Comparison of ENCODE assay signal across 37 cellular contexts in genomic region chr10:89403043-89403442, GRCh38. TPM values are rescaled to one million over a fixed set of nuclear protein-coding genes. Genes with fewer than 3 reads are reported as not detected.
"Had no signal": no experiment of that assay in that cellular context is flagged by ENCODE, and none has a peak within 500 bp of the region (broad histone marks: within the 10 kb centered on the region; RNA-seq: fewer than 3 reads in every experiment).

No MANE protein-coding gene starts in this region.

- H3K27me3 Mint-ChIP-seq: activated B cell treated with CpG ODN at 0.5 μM for 24 hours; activated CD4-positive, alpha-beta memory T cell treated with anti-CD3 and anti-CD28 coated beads for 36 hours; activated CD4-positive, alpha-beta T cell treated with anti-CD3 and anti-CD28 coated beads, Interleukin-2, amount 10 ng/mL, durations not matched to agents 24 days and 14 days; activated naive CD8-positive, alpha-beta T cell treated with anti-CD3 and anti-CD28 coated beads, Interleukin-2, amount 10 ng/mL, durations not matched to agents 7 days and 5 days; activated T-helper 17 cell treated with anti-CD3 and anti-CD28 coated beads, Interleukin-2, amount 50 U/mL, for 72 hours; central memory CD8-positive, alpha-beta T cell had no signal

- H3K9me3 Mint-ChIP-seq: activated B cell treated with CpG ODN at 0.5 μM for 24 hours; activated naive CD4-positive, alpha-beta T cell treated with anti-CD3 and anti-CD28 coated beads, Interleukin-2, amount 50 U/mL, for 72 hours; activated T-cell treated with anti-CD3 and anti-CD28 coated beads, Interleukin-2, amount 50 U/mL, for 4 hours; activated T-helper 17 cell treated with anti-CD3 and anti-CD28 coated beads, Interleukin-2, amount 50 U/mL, for 72 hours; central memory CD8-positive, alpha-beta T cell; T-helper 1 cell treated with Interleukin-12 subunit alpha and Interleukin-12 subunit beta and Interleukin-4 antibody, amounts not matched to agents 30 μg/mL and 1 μg/mL, for 36 hours; T-helper 2 cell treated with Interferon-gamma antibody and Interleukin-4, amounts not matched to agents 5 μg/mL and 100 μg/mL, for 36 hours had no signal

- H3K4me3 Mint-ChIP-seq: activated B cell treated with CpG ODN at 0.5 μM for 24 hours; activated CD4-positive, alpha-beta memory T cell treated with anti-CD3 and anti-CD28 coated beads for 36 hours; activated CD4-positive, alpha-beta T cell treated with anti-CD3 and anti-CD28 coated beads, Interleukin-2, amount 10 ng/mL, durations not matched to agents 24 days and 14 days; activated naive CD4-positive, alpha-beta T cell treated with anti-CD3 and anti-CD28 coated beads for 36 hours; activated naive CD8-positive, alpha-beta T cell treated with anti-CD3 and anti-CD28 coated beads, Interleukin-2, amount 10 ng/mL, durations not matched to agents 7 days and 5 days; activated T-cell treated with anti-CD3 and anti-CD28 coated beads, Interleukin-2, amount 50 U/mL, for 4 hours; activated T-cell treated with anti-CD3 and anti-CD28 coated beads, Interleukin-2, amount 50 U/mL, for 72 hours; activated T-helper 1 cell treated with anti-CD3 and anti-CD28 coated beads, Interleukin-12 subunit alpha, Interleukin-12 subunit beta, Interleukin-2, Interleukin-4 antibody, amounts not matched to agents 30 ng/mL and 10 ng/mL and 1 ng/mL, durations not matched to agents 14 hours and 24 hours and 36 hours; activated T-helper 17 cell treated with anti-CD3 and anti-CD28 coated beads, Interleukin-2, amount 50 U/mL, for 72 hours; brain; central memory CD8-positive, alpha-beta T cell; T-helper 1 cell treated with Interleukin-12 subunit alpha and Interleukin-12 subunit beta and Interleukin-4 antibody, amounts not matched to agents 30 μg/mL and 1 μg/mL, for 36 hours; T-helper 2 cell treated with Interferon-gamma antibody and Interleukin-4, amounts not matched to agents 5 μg/mL and 100 μg/mL, for 36 hours had no signal

- H3K4me1 Mint-ChIP-seq: activated B cell treated with CpG ODN at 0.5 μM for 24 hours; activated T-helper 17 cell treated with anti-CD3 and anti-CD28 coated beads, Interleukin-2, amount 50 U/mL, for 72 hours had no signal

- H3K27ac Mint-ChIP-seq: activated B cell treated with CpG ODN at 0.5 μM for 24 hours; activated CD4-positive, alpha-beta memory T cell treated with anti-CD3 and anti-CD28 coated beads for 36 hours; activated CD4-positive, alpha-beta T cell treated with anti-CD3 and anti-CD28 coated beads, Interleukin-2, amount 10 ng/mL, durations not matched to agents 24 days and 14 days; activated naive CD4-positive, alpha-beta T cell treated with anti-CD3 and anti-CD28 coated beads for 36 hours; activated naive CD4-positive, alpha-beta T cell treated with anti-CD3 and anti-CD28 coated beads, Interleukin-2, amount 50 U/mL, for 72 hours; activated T-cell treated with anti-CD3 and anti-CD28 coated beads, Interleukin-2, amount 50 U/mL, for 72 hours; activated T-helper 1 cell treated with anti-CD3 and anti-CD28 coated beads, Interleukin-12 subunit alpha, Interleukin-12 subunit beta, Interleukin-2, Interleukin-4 antibody, amounts not matched to agents 30 ng/mL and 10 ng/mL and 1 ng/mL, durations not matched to agents 14 hours and 24 hours and 36 hours; activated T-helper 17 cell treated with anti-CD3 and anti-CD28 coated beads, Interleukin-2, amount 50 U/mL, for 72 hours; T-helper 1 cell treated with Interleukin-12 subunit alpha and Interleukin-12 subunit beta and Interleukin-4 antibody, amounts not matched to agents 30 μg/mL and 1 μg/mL, for 36 hours; T-helper 2 cell treated with Interferon-gamma antibody and Interleukin-4, amounts not matched to agents 5 μg/mL and 100 μg/mL, for 36 hours had no signal

- H3K36me3 Mint-ChIP-seq: activated CD4-positive, alpha-beta memory T cell treated with anti-CD3 and anti-CD28 coated beads for 36 hours had no signal

- DNase-seq: activated B cell treated with CpG ODN at 0.5 μM for 24 hours; activated CD4-positive, alpha-beta memory T cell treated with anti-CD3 and anti-CD28 coated beads for 36 hours; activated CD4-positive, alpha-beta T cell treated with anti-CD3 and anti-CD28 coated beads for 4 hours; activated CD4-positive, alpha-beta T cell treated with anti-CD3 and anti-CD28 coated beads, Interleukin-2, amount 10 ng/mL, durations not matched to agents 24 days and 14 days; activated CD4-positive, alpha-beta T cell treated with anti-CD3 and anti-CD28 coated beads, Interleukin-2, amount 50 U/mL, for 1 hour; activated CD4-positive, alpha-beta T cell treated with anti-CD3 and anti-CD28 coated beads, Interleukin-2, amount 50 U/mL, for 4 hours; activated CD4-positive, CD25-positive, alpha-beta regulatory T cell treated with anti-CD3 and anti-CD28 coated beads, Interleukin-2, amount 50 U/mL, for 72 hours; activated CD8-positive, alpha-beta memory T cell treated with anti-CD3 and anti-CD28 coated beads, Interleukin-2, amount 50 U/mL, for 4 hours; activated effector memory CD4-positive, alpha-beta T cell treated with anti-CD3 and anti-CD28 coated beads, Interleukin-2, amount 50 U/mL, for 16 hours; activated gamma-delta T cell treated with Interleukin-2 at 50 U/mL for 16 hours; activated naive CD4-positive, alpha-beta T cell; activated naive CD4-positive, alpha-beta T cell treated with anti-CD3 and anti-CD28 coated beads for 36 hours; activated naive CD4-positive, alpha-beta T cell treated with anti-CD3 and anti-CD28 coated beads, Interleukin-2, amount 50 U/mL, for 16 hours; activated naive CD8-positive, alpha-beta T cell treated with anti-CD3 and anti-CD28 coated beads, Interleukin-2, amount 10 ng/mL, durations not matched to agents 7 days and 5 days; activated T-cell treated with anti-CD3 and anti-CD28 coated beads for 4 hours; activated T-cell treated with anti-CD3 and anti-CD28 coated beads, Interleukin-2, amount 50 U/mL, for 1 hour; activated T-cell treated with anti-CD3 and anti-CD28 coated beads, Interleukin-2, amount 50 U/mL, for 4 hours; activated T-cell treated with anti-CD3 and anti-CD28 coated beads, Interleukin-2, amount 50 U/mL, for 72 hours; adrenal gland; amniotic stem cell; aorta; caudate nucleus; cerebellar nuclear complex; SW 1271; T-helper 1 cell; T-helper 9 cell had no signal

- ATAC-seq: activated naive CD4-positive, alpha-beta T cell treated with anti-CD3 and anti-CD28 coated beads, Interleukin-2, amount 50 U/mL, for 72 hours; activated T-cell treated with anti-CD3 and anti-CD28 coated beads, Interleukin-2, amount 50 U/mL, for 4 hours; activated T-cell treated with anti-CD3 and anti-CD28 coated beads, Interleukin-2, amount 50 U/mL, for 72 hours; activated T-helper 17 cell treated with anti-CD3 and anti-CD28 coated beads, Interleukin-2, amount 50 U/mL, for 72 hours had no signal

RNA-seq across cellular contexts. Expression of gene IFIT1B, which starts 25.2 kb away (rescaled TPM):
- total RNA-seq: activated B cell treated with CpG ODN at 0.5 μM for 24 hours; activated CD4-positive, alpha-beta memory T cell treated with anti-CD3 and anti-CD28 coated beads for 36 hours; activated CD4-positive, alpha-beta T cell treated with anti-CD3 and anti-CD28 coated beads, Interleukin-2, amount 10 ng/mL, durations not matched to agents 24 days and 14 days; activated CD8-positive, alpha-beta memory T cell treated with anti-CD3 and anti-CD28 coated beads for 36 hours; activated naive CD4-positive, alpha-beta T cell treated with anti-CD3 and anti-CD28 coated beads for 36 hours; activated naive CD4-positive, alpha-beta T cell treated with anti-CD3 and anti-CD28 coated beads, Interleukin-2, amount 50 U/mL, for 72 hours; activated naive CD8-positive, alpha-beta T cell treated with anti-CD3 and anti-CD28 coated beads, Interleukin-2, amount 10 ng/mL, durations not matched to agents 7 days and 5 days; activated T-cell treated with anti-CD3 and anti-CD28 coated beads, Interleukin-2, amount 50 U/mL, for 4 hours; activated T-cell treated with anti-CD3 and anti-CD28 coated beads, Interleukin-2, amount 50 U/mL, for 72 hours; activated T-helper 1 cell treated with anti-CD3 and anti-CD28 coated beads, Interleukin-12 subunit alpha, Interleukin-12 subunit beta, Interleukin-2, Interleukin-4 antibody, amounts not matched to agents 30 ng/mL and 10 ng/mL and 1 ng/mL, durations not matched to agents 14 hours and 24 hours and 36 hours; activated T-helper 17 cell treated with anti-CD3 and anti-CD28 coated beads, Interleukin-2, amount 50 U/mL, for 72 hours; bronchial epithelial cell; cardiac muscle cell; chondrocyte had no signal
